Comparison of ENCODE assay signal across 8 cellular contexts in the genomic region with DNA sequence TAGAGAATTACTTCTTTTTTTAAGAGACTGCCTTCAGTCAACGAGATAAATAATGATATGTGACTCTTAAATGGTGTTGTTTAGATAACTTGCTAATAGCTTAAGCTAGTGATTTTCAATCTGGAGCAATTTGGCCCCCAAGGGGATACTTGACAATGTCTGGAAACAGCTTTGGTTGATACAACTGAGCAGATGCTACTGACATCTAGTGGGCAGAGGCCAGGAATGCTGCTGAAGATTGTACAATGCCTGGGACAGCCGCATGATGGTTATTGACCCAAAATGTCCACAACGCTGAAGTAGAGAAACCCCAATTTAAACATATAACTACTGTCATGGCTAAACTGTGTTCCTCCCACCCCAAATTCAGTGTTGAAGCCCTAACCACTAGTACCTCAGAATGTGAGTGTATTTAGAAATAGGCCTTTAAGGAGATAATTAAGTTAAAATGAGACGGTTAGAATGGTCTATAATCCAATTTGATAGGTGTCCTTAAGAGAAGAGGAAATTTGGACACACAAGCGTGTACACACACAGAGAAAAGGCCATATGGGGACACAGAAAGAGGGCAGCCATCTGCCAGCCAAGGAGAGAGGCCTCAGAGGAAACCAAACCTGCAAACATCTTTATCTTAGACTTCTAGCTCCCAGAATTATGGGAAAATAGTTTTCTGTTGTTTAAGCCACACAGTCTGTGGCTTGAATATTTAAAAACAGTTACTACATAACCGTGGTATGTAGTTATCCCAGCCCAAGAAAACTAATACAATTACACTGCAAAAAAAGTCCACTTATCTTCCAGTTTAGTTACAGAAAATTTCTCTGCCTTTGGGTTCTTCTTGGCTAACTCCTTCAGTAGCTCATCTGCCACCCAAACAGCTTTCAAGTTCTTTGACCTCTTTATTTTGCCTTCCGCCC. TPM values are rescaled to one million over a fixed set of nuclear protein-coding genes. Genes with fewer than 3 reads are reported as not detected.
A peak's percentile ranks its signal among the peaks of the same experiment; 100 is the strongest.
DNase-seq lines count a peak whose midpoint lies in the region; ATAC-seq, FAIRE-seq and TF ChIP-seq lines count a peak whose summit lies in the region.

No MANE protein-coding gene starts in this region.

- POLR2A ChIA-PET in HepG2 (lab: Yijun Ruan, JAX), result interaction anchor here (0.5 to 1.1 kb wide), 3 partner anchors 24 to 150 kb away, joined by 3 to 6 read pairs (median 4); a partner anchor contains a TSS

- peaks cover 0 to 2% (median 0%) of the 10 kb centered on the region in 7 donors for H3K9me3 Mint-ChIP-seq in CD4-positive, CD25-positive, alpha-beta regulatory T cell

- no peaks in the 10 kb centered on the region for H3K79me2 ChIP-seq in HepG2 (ENCODE audit: insufficient read depth, low read length)

- in situ Hi-C loops in HepG2 (cut with HindIII; ENCODE audit: extremely low pct_ligation_motif_present, low pct_unique_long_range_greater_than_20kb), result loop anchor here (5.0 kb wide), 1 partner anchor 148 kb away; a partner anchor contains a TSS

- peak overlapping the region in 1 of 3 donors; percentile 23 for H3K27ac Mint-ChIP-seq in CD4-positive, CD25-positive, alpha-beta regulatory T cell

- CTCF ChIA-PET in HepG2 (lab: Yijun Ruan, JAX; ENCODE audit: low intra/inter-chr PET ratio, low total read pairs), result interaction anchor here (1.9 kb wide), 1 partner anchor 148 kb away, joined by 19 read pairs; a partner anchor contains a TSS

- no peak for TF ChIP-seq EP300 in HepG2 (IDR thresholded peaks at IDR 0.05; ENCODE audit: low read depth in 2 of 2, low read length in 2 of 2)
- no peak for TF ChIP-seq EP300 in HepG2 (CRISPR knock-in tag; IDR thresholded peaks at IDR 0.05; ENCODE audit: borderline replicate concordance)

- no peak overlapping the region for H3K4me2 ChIP-seq in HepG2 (ENCODE audit: low read depth, low read length)

- peak; percentile 19 to 72 (median 60) for DNase-seq in CD4-positive, CD25-positive, alpha-beta regulatory T cell
- DNase-seq in NCI-H2171 (lab: John Stamatoyannopoulos, UW) (peak; percentile 85), cerebellum (ENCODE audit: low spot score) (peak; percentile 64), HepG2 (ENCODE audit: low spot score) (peak; percentile 66)
- peak; percentile 23 to 34 (median 24) for DNase-seq in stimulated activated CD4-positive, alpha-beta T cell treated with anti-CD3 and anti-CD28 coated beads, TNF-alpha, amount 100 ng/mL, for 48 hours (ENCODE audit: low read depth in 3 of 3)

- peak; percentile 93 to 94 for ATAC-seq in CD4-positive, CD25-positive, alpha-beta regulatory T cell (ENCODE audit: low read depth in 2 of 2)
- ATAC-seq in GM19023 (IDR thresholded peaks at IDR 0.05; ENCODE audit: unreplicated experiment) (peak; percentile 100), HG03108 (IDR thresholded peaks at IDR 0.05; ENCODE audit: unreplicated experiment) (peak; percentile 99), HepG2 (peak; percentile 99)

- TF ChIP-seq RAD21 in HepG2 (CRISPR knock-in tag; IDR thresholded peaks at IDR 0.05), result peak; percentile 69; the same call in 1 of the 2 replicates

- no peak overlapping the region for H3K27ac ChIP-seq in CD4-positive, CD25-positive, alpha-beta regulatory T cell (ENCODE audit: insufficient read depth, low read length, poor library complexity, severe bottlenecking)
- H3K27ac ChIP-seq in VCaP (no peak overlapping the region), HepG2 (ENCODE audit: extremely low read length, insufficient read depth, low read length) (no peak overlapping the region)

- intact Hi-C loops in HepG2 (cut with micrococcal nuclease; ENCODE audit: unreplicated experiment), result loop anchor here (1.0 to 10.0 kb wide), 5 partner anchors 22 to 961 kb away; a partner anchor contains a TSS

- H3K36me3 Mint-ChIP-seq in CD4-positive, CD25-positive, alpha-beta regulatory T cell, result no peaks in the 10 kb centered on the region

- peak; percentile 89 for FAIRE-seq in HepG2 (lab: Jason Lieb, UNC)

- H3K4me1 Mint-ChIP-seq in CD4-positive, CD25-positive, alpha-beta regulatory T cell, result peaks cover 0 to 2% (median 0%) of the 10 kb centered on the region in 4 donors

- no peaks in the 10 kb centered on the region for H4K20me1 ChIP-seq in HepG2 (ENCODE audit: insufficient read depth, low read length)

- H3K4me3 ChIP-seq in CD4-positive, CD25-positive, alpha-beta regulatory T cell (ENCODE audit: low read depth, low read length), result no peak overlapping the region
- H3K4me3 ChIP-seq in HepG2 (replicated peaks in 1 of 3; ENCODE audit: insufficient read depth in 1 of 3, low read depth in 2 of 3, low read length in 3 of 3), result no peak overlapping the region

- no peak overlapping the region for H3K4me3 Mint-ChIP-seq in CD4-positive, CD25-positive, alpha-beta regulatory T cell

- H3K4me1 ChIP-seq in CD4-positive, CD25-positive, alpha-beta regulatory T cell (ENCODE audit: control insufficient read depth, insufficient read depth, low read length, poor library complexity, severe bottlenecking), result no peaks in the 10 kb centered on the region
- no peaks in the 10 kb centered on the region for H3K4me1 ChIP-seq in HepG2 (ENCODE audit: insufficient read depth, low read length)

- H3K9me3 ChIP-seq in CD4-positive, CD25-positive, alpha-beta regulatory T cell (ENCODE audit: control insufficient read depth in 2 of 2, low read length in 2 of 2), result no peaks in the 10 kb centered on the region
- H3K9me3 ChIP-seq in HepG2 (ENCODE audit: low read length), result no peaks in the 10 kb centered on the region

- no peak overlapping the region for H3K9ac ChIP-seq in HepG2 (ENCODE audit: insufficient read depth, low read depth, low read length)

- H3K27me3 ChIP-seq in CD4-positive, CD25-positive, alpha-beta regulatory T cell (ENCODE audit: control insufficient read depth, insufficient read depth, low read length), result peaks cover 17% of the 10 kb centered on the region
- no peaks in the 10 kb centered on the region; a peak in 1 of 5 replicates for H3K27me3 ChIP-seq in HepG2 (ENCODE audit: control insufficient read depth in 1 of 2, insufficient read depth in 2 of 2, low read length in 2 of 2)

- 4% methylated on average over 7 of the region's 7 CpGs for WGBS in HepG2 (ENCODE audit: low lambda C conversion rate)

- peak; percentile 93 for TF ChIP-seq CTCF in VCaP (conservative IDR thresholded peaks at IDR 0.05)
- TF ChIP-seq CTCF in HepG2 (CRISPR knock-in tag; IDR thresholded peaks at IDR 0.05), result peak; percentile 89

- TF ChIP-seq POLR2A in HepG2 (IDR thresholded peaks at IDR 0.05; ENCODE audit: insufficient read depth in 1 of 2, low read depth in 2 of 2, low read length in 2 of 2), result no peak

- H3K36me3 ChIP-seq in CD4-positive, CD25-positive, alpha-beta regulatory T cell (ENCODE audit: control insufficient read depth, insufficient read depth, low read length), result no peaks in the 10 kb centered on the region
- H3K36me3 ChIP-seq in HepG2 (replicated peaks in 1 of 2; ENCODE audit: control insufficient read depth in 1 of 2, insufficient read depth in 2 of 2, low read length in 2 of 2), result no peaks in the 10 kb centered on the region

- H2AFZ ChIP-seq in HepG2 (ENCODE audit: low read length), result no peak overlapping the region

- BruUV-seq in HepG2 (replicated peaks; lab: Mats Ljungman, UMichigan), result no TSS peak

- peaks cover 35% of the 10 kb centered on the region for H3K27me3 Mint-ChIP-seq in CD4-positive, CD25-positive, alpha-beta regulatory T cell

RNA-seq across cellular contexts. Expression of a gene that starts 22.2 kb away (rescaled TPM):
- total RNA-seq in CD4-positive, CD25-positive, alpha-beta regulatory T cell, result 2.1 TPM
- polyA plus RNA-seq in CD4-positive, CD25-positive, alpha-beta regulatory T cell, result 1 to 10 TPM; 3.0 to 3.7 (median 3.3) TPM
- 5.9 TPM for total RNA-seq in cerebellum
- total RNA-seq in HepG2 (2016; rRNA removed; fragmentation: Illumina TruSeq; extraction: Trizol), result 5.3 and 6.9 TPM in 2 replicates
- total RNA-seq in HepG2 (2016; cell fraction: cytosol; rRNA removed; fragmentation: Illumina TruSeq; extraction: Trizol; ENCODE audit: low read depth), result 0.88 and 0.91 TPM in 2 replicates
- 5.5 and 6.4 TPM in 2 replicates for total RNA-seq in HepG2 (2016; cell fraction: insoluble cytoplasmic fraction; rRNA removed; fragmentation: Illumina TruSeq; extraction: Trizol)
- total RNA-seq in HepG2 (2016; cell fraction: membrane; rRNA removed; fragmentation: Illumina TruSeq; extraction: Trizol), result 2.4 and 2.8 TPM in 2 replicates
- total RNA-seq in HepG2 (2016; cell fraction: nucleus; rRNA removed; fragmentation: Illumina TruSeq; extraction: Trizol), result 6.0 and 6.7 TPM in 2 replicates
- polyA plus RNA-seq in HepG2 (2011; rRNA removed), result 6.6 and 8.1 TPM in 2 replicates
- polyA plus RNA-seq in HepG2 (2011; cell fraction: cytosol; rRNA removed), result 3.2 and 4.4 TPM in 2 replicates
- polyA plus RNA-seq in HepG2 (2011; cell fraction: nucleus; rRNA removed), result 6.2 and 8.4 TPM in 2 replicates
- 4.9 and 6.6 TPM in 2 replicates for polyA plus RNA-seq in HepG2 (2012)
- polyA plus RNA-seq in HepG2 (2016; cell fraction: cytosol; fragmentation: Illumina TruSeq; extraction: Trizol; ENCODE audit: low read depth), result 0.54 and 0.61 TPM in 2 replicates
- 6.4 and 6.8 TPM in 2 replicates for polyA plus RNA-seq in HepG2 (2016; cell fraction: insoluble cytoplasmic fraction; fragmentation: Illumina TruSeq; extraction: Trizol; ENCODE audit: low read depth)
- polyA plus RNA-seq in HepG2 (2016; cell fraction: membrane; fragmentation: Illumina TruSeq; extraction: Trizol; ENCODE audit: low read depth), result 1.6 and 1.8 TPM in 2 replicates
- 9.3 and 10.3 TPM in 2 replicates for polyA plus RNA-seq in HepG2 (2016; cell fraction: nucleus; fragmentation: Illumina TruSeq; extraction: Trizol; ENCODE audit: insufficient read depth, low read depth)
- 2.8 and 4.8 TPM in 2 replicates for polyA minus RNA-seq in HepG2 (2011; rRNA and poly(A)+ RNA removed; ENCODE audit: low replicate concordance)
- polyA minus RNA-seq in HepG2 (2011; cell fraction: cytosol; rRNA and poly(A)+ RNA removed), result 2.6 and 3.1 TPM in 2 replicates
- 13.5 and 14.2 TPM in 2 replicates for polyA minus RNA-seq in HepG2 (2011; cell fraction: nucleus; rRNA and poly(A)+ RNA removed)

RNA-seq across cellular contexts. Expression of a gene that starts 22.3 kb away (rescaled TPM):
- total RNA-seq in CD4-positive, CD25-positive, alpha-beta regulatory T cell, result 15.8 TPM
- polyA plus RNA-seq in CD4-positive, CD25-positive, alpha-beta regulatory T cell, result 1 to 10 TPM; 6.4 to 7.9 (median 7.0) TPM
- total RNA-seq in cerebellum (57.3 TPM), HepG2 (2016; rRNA removed; fragmentation: Illumina TruSeq; extraction: Trizol) (163 and 231 TPM in 2 replicates)
- 23.4 and 26.9 TPM in 2 replicates for total RNA-seq in HepG2 (2016; cell fraction: cytosol; rRNA removed; fragmentation: Illumina TruSeq; extraction: Trizol; ENCODE audit: low read depth)
- total RNA-seq in HepG2 (2016; cell fraction: insoluble cytoplasmic fraction; rRNA removed; fragmentation: Illumina TruSeq; extraction: Trizol), result 172 and 230 TPM in 2 replicates
- total RNA-seq in HepG2 (2016; cell fraction: membrane; rRNA removed; fragmentation: Illumina TruSeq; extraction: Trizol), result 31.1 and 45.6 TPM in 2 replicates
- 140 and 186 TPM in 2 replicates for total RNA-seq in HepG2 (2016; cell fraction: nucleus; rRNA removed; fragmentation: Illumina TruSeq; extraction: Trizol)
- 54.2 and 72.5 TPM in 2 replicates for polyA plus RNA-seq in HepG2 (2011; rRNA removed)
- polyA plus RNA-seq in HepG2 (2011; cell fraction: cytosol; rRNA removed), result 28.2 and 35.0 TPM in 2 replicates
- polyA plus RNA-seq in HepG2 (2011; cell fraction: nucleus; rRNA removed), result 57.8 and 63.2 TPM in 2 replicates
- polyA plus RNA-seq in HepG2 (2012), result 65.5 and 85.4 TPM in 2 replicates
- 13.0 and 13.7 TPM in 2 replicates for polyA plus RNA-seq in HepG2 (2016; cell fraction: cytosol; fragmentation: Illumina TruSeq; extraction: Trizol; ENCODE audit: low read depth)
- 114 and 117 TPM in 2 replicates for polyA plus RNA-seq in HepG2 (2016; cell fraction: insoluble cytoplasmic fraction; fragmentation: Illumina TruSeq; extraction: Trizol; ENCODE audit: low read depth)
- 14.6 and 15.9 TPM in 2 replicates for polyA plus RNA-seq in HepG2 (2016; cell fraction: membrane; fragmentation: Illumina TruSeq; extraction: Trizol; ENCODE audit: low read depth)
- 77.2 and 92.0 TPM in 2 replicates for polyA plus RNA-seq in HepG2 (2016; cell fraction: nucleus; fragmentation: Illumina TruSeq; extraction: Trizol; ENCODE audit: insufficient read depth, low read depth)
- polyA minus RNA-seq in HepG2 (2011; rRNA and poly(A)+ RNA removed; ENCODE audit: low replicate concordance), result 42.5 and 84.3 TPM in 2 replicates
- polyA minus RNA-seq in HepG2 (2011; cell fraction: cytosol; rRNA and poly(A)+ RNA removed), result 80.3 and 84.2 TPM in 2 replicates
- polyA minus RNA-seq in HepG2 (2011; cell fraction: nucleus; rRNA and poly(A)+ RNA removed), result 254 and 275 TPM in 2 replicates

Comparison
In these comparisons a context has a peak if more than half of its experiments do, and no peak if none do; other contexts are left out.
1. DNase-seq: peak in every context shown above with its lines; median percentile 85 in NCI-H2171; 66 in HepG2; 64 in cerebellum; 60 in CD4-positive, CD25-positive, alpha-beta regulatory T cell; 24 in stimulated activated CD4-positive, alpha-beta T cell treated with anti-CD3 and anti-CD28 coated beads, TNF-alpha, amount 100 ng/mL, for 48 hours.